ENCODE assay signal across 8 cellular contexts in genomic region chr3:1082024-1082633, GRCh38. TPM values are rescaled to one million over a fixed set of nuclear protein-coding genes. Genes with fewer than 3 reads are reported as not detected.
DNase-seq lines count a peak whose midpoint lies in the region; ATAC-seq and TF ChIP-seq lines count a peak whose summit lies in the region.

No MANE protein-coding gene starts in this region.

- no peak overlapping the region for H3K27ac ChIP-seq in ascending aorta

- no peaks in the 10 kb centered on the region for H3K36me3 ChIP-seq in ascending aorta

- no peak overlapping the region for H3K4me3 ChIP-seq in ascending aorta

- no peaks in the 10 kb centered on the region for H3K4me1 ChIP-seq in ascending aorta

- no peaks in the 10 kb centered on the region for H3K27me3 ChIP-seq in ascending aorta

- intact Hi-C loops in ascending aorta (cut with DNase I): no loop called here
- intact Hi-C loops in left colon (cut with DNase I, micrococcal nuclease): no loop called here

- peak; percentile 64 for TF ChIP-seq CTCF in GM13976 (IDR thresholded peaks at IDR 0.05; ENCODE audit: borderline replicate concordance, control extremely low read depth, extremely low read depth, insufficient read depth, missing control alignments)
- TF ChIP-seq CTCF in ascending aorta (IDR thresholded peaks at IDR 0.05): peak in 2 of 3 experiments; percentile 14 to 48

- ATAC-seq in left colon: peak; percentile 60
- ATAC-seq in HG02623 (IDR thresholded peaks at IDR 0.05; ENCODE audit: unreplicated experiment): no peak
- no peak for ATAC-seq in GM21737 (IDR thresholded peaks at IDR 0.05; ENCODE audit: unreplicated experiment)

- no peaks in the 10 kb centered on the region for H3K9me3 ChIP-seq in ascending aorta

- in situ Hi-C loops in GM13976 (cut with MboI; ENCODE audit: low sequenced_read_pairs, unreplicated experiment): no loop called here

- peak; percentile 6 for DNase-seq in AG08396 (ENCODE audit: low spot score)
- DNase-seq in GM13976 (ENCODE audit: low spot score): peak; percentile 15
- DNase-seq in HuH-7 (ENCODE audit: low spot score): peak; percentile 17
- DNase-seq in ascending aorta (ENCODE audit: low spot score in 2 of 2): no peak
- DNase-seq in left colon: peak in 1 of 2 donors; percentile 53
- DNase-seq in epidermal melanocyte (ENCODE audit: insufficient read length, low spot score): no peak

RNA-seq across cellular contexts. Expression of gene CNTN6, which starts 10.7 kb away (rescaled TPM):
- total RNA-seq in ascending aorta: not detected
- total RNA-seq in left colon: under 1 TPM in 1 of 2 donors, not detected in 1; 0.11 TPM

Comparison
In these comparisons a context has a peak if more than half of its experiments do, and no peak if none do; other contexts are left out.
1. DNase-seq: peak in AG08396 (single experiment), GM13976 (single experiment) and HuH-7 (single experiment); none in ascending aorta (0 of 2) and epidermal melanocyte (single experiment).